In genomic region chr5:139747583-139748504, GRCh38 we compare ENCODE assay signal across 8 cellular contexts. TPM values are rescaled to one million over a fixed set of nuclear protein-coding genes. Genes with fewer than 3 reads are reported as not detected.
A peak's percentile ranks its signal among the peaks of the same experiment; 100 is the strongest.
DNase-seq lines count a peak whose midpoint lies in the region; ATAC-seq and TF ChIP-seq lines count a peak whose summit lies in the region.

No MANE protein-coding gene starts in this region.

- intact Hi-C loops in OCI-LY7 (cut with micrococcal nuclease; ENCODE audit: unreplicated experiment) (loop anchor here (5.0 kb wide), 1 partner anchor 111 kb away; no protein-coding TSS in a partner anchor), right cardiac atrium (cut with DNase I) (loop anchor here in 1 of 4 donors (5.0 kb wide), 1 partner anchor 36 kb away; no protein-coding TSS in a partner anchor)

- H3K27ac Mint-ChIP-seq in activated naive CD8-positive, alpha-beta T cell treated with anti-CD3 and anti-CD28 coated beads for 36 hours: peak overlapping the region; percentile 81

- TF ChIP-seq CTCF in OCI-LY7 (conservative IDR thresholded peaks at IDR 0.05; ENCODE audit: low read length): no peak

- H3K36me3 ChIP-seq in H7 (replicated peaks; ENCODE audit: control insufficient read depth, insufficient read depth, low read length) (no peaks in the 10 kb centered on the region), OCI-LY7 (ENCODE audit: insufficient read depth, low read length) (no peaks in the 10 kb centered on the region)

- no peaks in the 10 kb centered on the region for H3K9me3 Mint-ChIP-seq in activated naive CD8-positive, alpha-beta T cell treated with anti-CD3 and anti-CD28 coated beads for 36 hours

- H4K20me1 ChIP-seq in OCI-LY7 (ENCODE audit: insufficient read depth, low read length): no peaks in the 10 kb centered on the region

- peak; percentile 96 for DNase-seq in DMS 273 (lab: John Stamatoyannopoulos, UW; ENCODE audit: unreplicated experiment)
- DNase-seq in H7: peak; percentile 79
- DNase-seq in OCI-LY7 (ENCODE audit: low spot score): no peak
- DNase-seq in activated naive CD8-positive, alpha-beta T cell treated with anti-CD3 and anti-CD28 coated beads for 36 hours: peak; percentile 73
- DNase-seq in right cardiac atrium: peak; percentile 69 to 82 (median 77)
- peak; percentile 76 for DNase-seq in renal cortical epithelial cell (ENCODE audit: low read depth)
- no peak for DNase-seq in foreskin melanocyte
- DNase-seq in NCI-H1930 (lab: John Stamatoyannopoulos, UW): no peak

- peak; percentile 4 to 29 for ATAC-seq in right cardiac atrium

- CTCF ChIA-PET in OCI-LY7 (lab: Charles Lee; ENCODE audit: unreplicated experiment): no interaction called here

- peak overlapping the region; percentile 75 for H3K4me3 Mint-ChIP-seq in activated naive CD8-positive, alpha-beta T cell treated with anti-CD3 and anti-CD28 coated beads for 36 hours

- H3K27me3 Mint-ChIP-seq in activated naive CD8-positive, alpha-beta T cell treated with anti-CD3 and anti-CD28 coated beads for 36 hours: peaks cover 15% of the 10 kb centered on the region

- H3K9me2 ChIP-seq in OCI-LY7 (ENCODE audit: insufficient read depth, low read length): no peaks in the 10 kb centered on the region

- H3K4me1 ChIP-seq in OCI-LY7 (ENCODE audit: insufficient read depth, low read length, poor library complexity, severe bottlenecking) (peaks cover 26% of the 10 kb centered on the region), right cardiac atrium (ENCODE audit: control insufficient read depth, insufficient read depth, low read length) (peaks cover 5% of the 10 kb centered on the region)

- peaks cover 19% of the 10 kb centered on the region for H3K4me1 Mint-ChIP-seq in activated naive CD8-positive, alpha-beta T cell treated with anti-CD3 and anti-CD28 coated beads for 36 hours

- no TSS peak for BruUV-seq in OCI-LY7 (replicated peaks; lab: Mats Ljungman, UMichigan)

- H3K27ac ChIP-seq in OCI-LY7 (ENCODE audit: low read depth, low read length, poor library complexity, severe bottlenecking): no peak overlapping the region
- H3K27ac ChIP-seq in right cardiac atrium (ENCODE audit: low read length): no peak overlapping the region

- H3K4me3 ChIP-seq in H7 (ENCODE audit: insufficient read depth, low read depth, low read length): peak overlapping the region; percentile 51
- H3K4me3 ChIP-seq in OCI-LY7 (ENCODE audit: low read depth, low read length, poor library complexity, severe bottlenecking): peak overlapping the region; percentile 48
- peak overlapping the region; percentile 34 for H3K4me3 ChIP-seq in right cardiac atrium (ENCODE audit: low read length)

- H3K4me2 ChIP-seq in OCI-LY7 (ENCODE audit: low read length): peak overlapping the region; percentile 77

- 3% methylated on average over 60 of the region's 60 CpGs for WGBS in right cardiac atrium

- H3K36me3 Mint-ChIP-seq in activated naive CD8-positive, alpha-beta T cell treated with anti-CD3 and anti-CD28 coated beads for 36 hours: no peaks in the 10 kb centered on the region

- no peak overlapping the region; the same call in 1 of the 2 replicates for H2AFZ ChIP-seq in OCI-LY7 (ENCODE audit: low read length)

- POLR2A ChIA-PET in OCI-LY7 (lab: Charles Lee): interaction anchor here (1.5 kb wide), 1 partner anchor 28 kb away, joined by 4 read pairs; no protein-coding TSS in a partner anchor

- H3K27me3 ChIP-seq in H7 (ENCODE audit: control insufficient read depth, insufficient read depth, low read length) (peaks cover 50% of the 10 kb centered on the region), right cardiac atrium (ENCODE audit: control insufficient read depth, insufficient read depth) (no peaks in the 10 kb centered on the region)

- H3K79me2 ChIP-seq in OCI-LY7 (ENCODE audit: insufficient read depth, low read depth, low read length): no peaks in the 10 kb centered on the region

- H3K9me3 ChIP-seq in OCI-LY7 (ENCODE audit: low read length) (no peaks in the 10 kb centered on the region), right cardiac atrium (ENCODE audit: control insufficient read depth, low read length) (no peaks in the 10 kb centered on the region)

RNA-seq across cellular contexts. Expression of gene PSD2, which starts 47.8 kb away (rescaled TPM):
- 0.10 and 0.33 TPM in 2 replicates for total RNA-seq in H7 (2014; rRNA removed; shearing (Covaris generic))
- total RNA-seq in OCI-LY7 (2014; rRNA removed; shearing (Covaris generic)): 0.08 and 0.13 TPM in 2 replicates
- total RNA-seq in OCI-LY7 (2022) (0.11 and 0.15 TPM in 2 replicates), right cardiac atrium (under 1 TPM in 2 of 4 donors, not detected in 2; 0.06 to 0.11 TPM), renal cortical epithelial cell (0.05 TPM in 1 of 2 replicates, not detected in the other)
- not detected for total RNA-seq in activated naive CD8-positive, alpha-beta T cell treated with anti-CD3 and anti-CD28 coated beads for 36 hours
- polyA plus RNA-seq in right cardiac atrium: 0.02 TPM

Comparison
In these comparisons a context has a peak if more than half of its experiments do, and no peak if none do; other contexts are left out.
1. DNase-seq: peak in DMS 273 (single experiment), H7 (single experiment), activated naive CD8-positive, alpha-beta T cell treated with anti-CD3 and anti-CD28 coated beads for 36 hours (single experiment), right cardiac atrium (3 of 3) and renal cortical epithelial cell (single experiment); none in OCI-LY7 (single experiment), foreskin melanocyte (single experiment) and NCI-H1930 (0 of 2).
2. Peak in every context shown above with its lines, with median percentiles within 50 percentile points of each other: H3K4me3 ChIP-seq.